In genomic region chr20:50561379-50562078, GRCh38 we compare ENCODE assay signal across 9 cellular contexts. TPM values are rescaled to one million over a fixed set of nuclear protein-coding genes. Genes with fewer than 3 reads are reported as not detected.
DNase-seq lines count a peak whose midpoint lies in the region; ATAC-seq and TF ChIP-seq lines count a peak whose summit lies in the region.
"Had no signal": no experiment of that assay in that cellular context is flagged by ENCODE, and none has a peak within 500 bp of the region (broad histone marks: within the 10 kb centered on the region; RNA-seq: fewer than 3 reads in every experiment).

No MANE protein-coding gene starts in this region.

- H3K4me3 ChIP-seq in PC-3 (ENCODE audit: low read length), result peak overlapping the region; percentile 24; the same call in 1 of the 2 replicates
- no peak overlapping the region for H3K4me3 ChIP-seq in adrenal gland
- H3K4me3 ChIP-seq in mesenchymal stem cell (ENCODE audit: insufficient read depth in 1 of 2, low read depth in 1 of 2, low read length in 2 of 2), result no peak overlapping the region

- H3K79me1 ChIP-seq in mesenchymal stem cell (replicated peaks; ENCODE audit: low read length, poor library complexity, severe bottlenecking), result peaks cover 14% of the 10 kb centered on the region

- H3K4me2 ChIP-seq in PC-3 (ENCODE audit: low read length) (peak overlapping the region; percentile 62), mesenchymal stem cell (ENCODE audit: low read length, poor library complexity, severe bottlenecking) (peak overlapping the region; percentile 71)

- peaks cover 37% of the 10 kb centered on the region for H3K79me2 ChIP-seq in PC-3 (ENCODE audit: low read length)

- peaks cover 7% of the 10 kb centered on the region for H3F3A ChIP-seq in PC-3 (ENCODE audit: low read length, unreplicated experiment)

- CTCF ChIA-PET in PC-3 (lab: Charles Lee), result interaction anchor here (0.5 to 0.7 kb wide), 2 partner anchors 40 to 232 kb away, joined by 3 to 4 read pairs; no protein-coding TSS in a partner anchor

- peak overlapping the region; percentile 89 to 90 for H3K18ac ChIP-seq in mesenchymal stem cell (ENCODE audit: low read depth in 1 of 2, low read length in 2 of 2)

- peak; percentile 92 for ATAC-seq in PC-3
- ATAC-seq in GM18907 (IDR thresholded peaks at IDR 0.05; ENCODE audit: unreplicated experiment), result no peak

- no peak overlapping the region for H4K91ac ChIP-seq in mesenchymal stem cell (ENCODE audit: low read length)

- POLR2A ChIA-PET in PC-3 (lab: Charles Lee; ENCODE audit: unreplicated experiment), result interaction anchor here (0.5 to 0.6 kb wide), 2 partner anchors 12 to 48 kb away, joined by 3 to 5 read pairs; no protein-coding TSS in a partner anchor

- no peaks in the 10 kb centered on the region for H3K9me2 ChIP-seq in PC-3 (replicated peaks; ENCODE audit: low read length)

- H2AK5ac ChIP-seq in mesenchymal stem cell (ENCODE audit: low read length, severe bottlenecking), result peak overlapping the region; percentile 96

- TSS peak; percentile 12 for BruUV-seq in PC-3 (replicated peaks; lab: Mats Ljungman, UMichigan)

- H3K36me3 ChIP-seq in PC-3 (ENCODE audit: low read depth, low read length) (peaks cover 26% of the 10 kb centered on the region; the same call in 1 of the 2 replicates), adrenal gland (replicated peaks in 1 of 2) (peaks cover 0 to 22% of the 10 kb centered on the region in 2 donors), mesenchymal stem cell (ENCODE audit: control insufficient read depth in 1 of 2, insufficient read depth in 2 of 2, low read depth in 1 of 2, low read length in 2 of 2) (peaks cover 22 to 58% of the 10 kb centered on the region in 2 experiments)

- H3K27me3 ChIP-seq in PC-3 (ENCODE audit: low read length) (no peaks in the 10 kb centered on the region), adrenal gland (no peaks in the 10 kb centered on the region), mesenchymal stem cell (ENCODE audit: control insufficient read depth in 1 of 2, insufficient read depth in 1 of 2, low read length in 2 of 2) (no peaks in the 10 kb centered on the region)

- WGBS in adrenal gland, 4 donors, result 44 to 55% (median 46%) methylated on average over 17 of the region's 17 CpGs
- 16% methylated on average over 14 of the region's 17 CpGs for WGBS in mesenchymal stem cell

- H2BK5ac ChIP-seq in mesenchymal stem cell (ENCODE audit: low read depth, low read length, poor library complexity, severe bottlenecking), result peak overlapping the region; percentile 81

- H2BK120ac ChIP-seq in mesenchymal stem cell (ENCODE audit: low read depth, low read length), result peak overlapping the region; percentile 42

- H3K9ac ChIP-seq in PC-3 (ENCODE audit: low read length) (peak overlapping the region; percentile 49), mesenchymal stem cell (ENCODE audit: low read length) (peak overlapping the region; percentile 46)
- H3K9ac ChIP-seq: parathyroid adenoma had no signal

- H4K8ac ChIP-seq in mesenchymal stem cell (ENCODE audit: low read length), result no peak overlapping the region

- DNase-seq in COLO829 (ENCODE audit: low spot score) (peak; percentile 98), PC-3 (peak; percentile 99), adrenal gland (peak; percentile 70 to 81 (median 74)), mesenchymal stem cell (peak; percentile 99), NCI-H2081 (lab: John Stamatoyannopoulos, UW) (no peak), ecto neural progenitor cell (ENCODE audit: low spot score) (no peak)
- peak; percentile 51 to 53 for DNase-seq in stimulated activated CD8-positive, alpha-beta memory T cell treated with anti-CD3 and anti-CD28 coated beads, Interleukin-7, amount 100 ng/mL, for 4 hours (ENCODE audit: low read depth in 2 of 2)

- peak overlapping the region in 1 of 2 experiments; percentile 94 for H3K4ac ChIP-seq in mesenchymal stem cell (ENCODE audit: low read depth in 1 of 2, low read length in 2 of 2)

- H4K20me1 ChIP-seq in PC-3 (ENCODE audit: low read length), result no peaks in the 10 kb centered on the region

- intact Hi-C loops in PC-3 (cut with micrococcal nuclease), result loop anchor here (2.0 kb wide), 1 partner anchor 51 kb away; the partner anchor contains the start of gene PTPN1
- intact Hi-C loops in adrenal gland (cut with DNase I), result no loop called here

- peak overlapping the region; percentile 45 for H2AFZ ChIP-seq in PC-3 (ENCODE audit: low read length)
- no peak overlapping the region for H2AFZ ChIP-seq in mesenchymal stem cell (ENCODE audit: low read depth, low read length)
- H2AFZ ChIP-seq: parathyroid adenoma had no signal

- H3K4me1 ChIP-seq in PC-3 (ENCODE audit: insufficient read depth, low read length), result peaks cover 41% of the 10 kb centered on the region
- peaks cover 10 to 37% of the 10 kb centered on the region in 2 donors for H3K4me1 ChIP-seq in adrenal gland (replicated peaks in 1 of 2)
- peaks cover 31% of the 10 kb centered on the region for H3K4me1 ChIP-seq in mesenchymal stem cell (ENCODE audit: control insufficient read depth, insufficient read depth, low read depth, low read length)

- peak overlapping the region; percentile 68 to 89 for H2BK12ac ChIP-seq in mesenchymal stem cell (ENCODE audit: low read length in 2 of 2)

- H3K27ac ChIP-seq in PC-3 (ENCODE audit: low read length) (peak overlapping the region; percentile 87), adrenal gland (peak overlapping the region; percentile 39 to 94 (median 81)), mesenchymal stem cell (ENCODE audit: low read length, poor library complexity, severe bottlenecking) (peak overlapping the region; percentile 97)
- H3K27ac ChIP-seq: parathyroid adenoma had no signal

- H3K14ac ChIP-seq in mesenchymal stem cell (ENCODE audit: low read length in 2 of 2), result no peak overlapping the region

- H2BK15ac ChIP-seq in mesenchymal stem cell (ENCODE audit: low read depth, poor library complexity, severe bottlenecking), result no peak overlapping the region

- peak in 1 of 2 donors; percentile 22 for TF ChIP-seq POLR2A in adrenal gland (IDR thresholded peaks at IDR 0.05)

- H3K9me3 ChIP-seq in PC-3 (ENCODE audit: low read length) (no peaks in the 10 kb centered on the region), adrenal gland (replicated peaks in 1 of 3) (no peaks in the 10 kb centered on the region), mesenchymal stem cell (ENCODE audit: control insufficient read depth, low read length) (no peaks in the 10 kb centered on the region)

- TF ChIP-seq CTCF in PC-3 (conservative IDR thresholded peaks at IDR 0.05; ENCODE audit: low read depth, low read length), result no peak
- TF ChIP-seq CTCF in adrenal gland (IDR thresholded peaks at IDR 0.05), result no peak

- no peak overlapping the region for H3K23ac ChIP-seq in mesenchymal stem cell (ENCODE audit: low read length in 2 of 2)

RNA-seq across cellular contexts. Expression of gene PTPN1, which starts 51.3 kb away (rescaled TPM):
- total RNA-seq in PC-3 (2014; rRNA removed) (47.2 and 47.7 TPM in 2 replicates), adrenal gland (10 to 100 TPM; 31.0 to 49.2 (median 36.3) TPM)
- polyA plus RNA-seq in adrenal gland, result 10 to 100 TPM; 17.0 to 49.0 (median 24.5) TPM
- polyA plus RNA-seq in mesenchymal stem cell (2013, experiment 1 of 2), result 66.8 TPM
- polyA plus RNA-seq in mesenchymal stem cell (2013, experiment 2 of 2), result 65.2 TPM

Comparison
In these comparisons a context has a peak if more than half of its experiments do, and no peak if none do; other contexts are left out.
1. DNase-seq: peak in COLO829 (single experiment), PC-3 (single experiment), adrenal gland (7 of 7), mesenchymal stem cell (single experiment) and stimulated activated CD8-positive, alpha-beta memory T cell treated with anti-CD3 and anti-CD28 coated beads, Interleukin-7, amount 100 ng/mL, for 4 hours (2 of 2); none in NCI-H2081 (0 of 2) and ecto neural progenitor cell (single experiment).
2. Peak in every context shown above with its lines, with median percentiles within 50 percentile points of each other: H3K27ac ChIP-seq.